In genomic region chr4:15755321-15755750, GRCh38 we compare ENCODE assay signal across 8 cellular contexts. TPM values are rescaled to one million over a fixed set of nuclear protein-coding genes. Genes with fewer than 3 reads are reported as not detected.
DNase-seq lines count a peak whose midpoint lies in the region; ATAC-seq and TF ChIP-seq lines count a peak whose summit lies in the region.

No MANE protein-coding gene starts in this region.

- H2AFZ ChIP-seq in OCI-LY7 (ENCODE audit: low read length) = peak overlapping the region; percentile 99; the same call in 1 of the 2 replicates

- H4K20me1 ChIP-seq in OCI-LY7 (ENCODE audit: insufficient read depth, low read length) = no peaks in the 10 kb centered on the region

- H3K9me3 Mint-ChIP-seq in activated naive CD8-positive, alpha-beta T cell (ENCODE audit: low read depth) = no peaks in the 10 kb centered on the region

- H3K4me3 Mint-ChIP-seq in activated naive CD8-positive, alpha-beta T cell = peak overlapping the region; percentile 75

- H3K4me3 ChIP-seq in OCI-LY7 (ENCODE audit: low read depth, low read length, poor library complexity, severe bottlenecking) (no peak overlapping the region), vagina (no peak overlapping the region)

- ATAC-seq in GM21381 (IDR thresholded peaks at IDR 0.05; ENCODE audit: unreplicated experiment) (peak; percentile 30), GM19397 (IDR thresholded peaks at IDR 0.05; ENCODE audit: unreplicated experiment) (no peak), omental fat pad (ENCODE audit: low FRiP score) (no peak)

- CTCF ChIA-PET in OCI-LY7 (lab: Charles Lee; ENCODE audit: unreplicated experiment) = interaction anchor here (1.0 to 1.2 kb wide), 3 partner anchors 10 to 17 kb away, joined by 3 to 7 read pairs (median 3); no protein-coding TSS in a partner anchor

- TF ChIP-seq CTCF in OCI-LY7 (conservative IDR thresholded peaks at IDR 0.05; ENCODE audit: low read length) = no peak
- TF ChIP-seq CTCF in vagina (IDR thresholded peaks at IDR 0.05) = no peak
- TF ChIP-seq CTCF in omental fat pad (IDR thresholded peaks at IDR 0.05) = no peak

- H3K4me2 ChIP-seq in OCI-LY7 (ENCODE audit: low read length) = peak overlapping the region; percentile 73

- H3K9me2 ChIP-seq in OCI-LY7 (ENCODE audit: insufficient read depth, low read length) = no peaks in the 10 kb centered on the region

- no peaks in the 10 kb centered on the region for H3K36me3 Mint-ChIP-seq in activated naive CD8-positive, alpha-beta T cell

- H3K27ac ChIP-seq in OCI-LY7 (ENCODE audit: low read depth, low read length, poor library complexity, severe bottlenecking) (peak overlapping the region; percentile 57), vagina (no peak overlapping the region)

- H3K36me3 ChIP-seq in OCI-LY7 (ENCODE audit: insufficient read depth, low read length) = no peaks in the 10 kb centered on the region
- no peaks in the 10 kb centered on the region for H3K36me3 ChIP-seq in vagina

- peaks cover 5% of the 10 kb centered on the region; the same call in 1 of the 2 replicates for H3K9me3 ChIP-seq in OCI-LY7 (ENCODE audit: low read length)
- no peaks in the 10 kb centered on the region for H3K9me3 ChIP-seq in vagina

- H3K79me2 ChIP-seq in OCI-LY7 (ENCODE audit: insufficient read depth, low read depth, low read length) = no peaks in the 10 kb centered on the region

- POLR2A ChIA-PET in OCI-LY7 (lab: Charles Lee) = interaction anchor here (0.7 to 5.3 kb wide), 13 partner anchors 8 to 912 kb away, joined by 3 to 35 read pairs (median 7); partner anchors contain the start of gene CD38

- peak overlapping the region; percentile 95 for H3K27ac Mint-ChIP-seq in activated naive CD8-positive, alpha-beta T cell

- DNase-seq in OCI-LY7 (ENCODE audit: low spot score) = no peak
- DNase-seq in stimulated activated CD4-positive, alpha-beta T cell treated with anti-CD3 and anti-CD28 coated beads, Interleukin-12 subunit alpha, Interleukin-12 subunit beta, amount 100 ng/mL, for 4 hours = peak; percentile 39
- no peak for DNase-seq in iPS-NIHi7 (ENCODE audit: extremely low spot score)
- DNase-seq in vagina (ENCODE audit: extremely low spot score in 2 of 2) = no peak
- no peak for DNase-seq in omental fat pad (ENCODE audit: low spot score)

- no peak for TF ChIP-seq POLR2A in vagina (IDR thresholded peaks at IDR 0.05)

- H3K27me3 Mint-ChIP-seq in activated naive CD8-positive, alpha-beta T cell = no peaks in the 10 kb centered on the region

- intact Hi-C loops in OCI-LY7 (cut with micrococcal nuclease; ENCODE audit: unreplicated experiment) (no loop called here), vagina (cut with DNase I) (no loop called here)

- H3K4me1 ChIP-seq in OCI-LY7 (ENCODE audit: insufficient read depth, low read length, poor library complexity, severe bottlenecking) = peaks cover 34% of the 10 kb centered on the region
- H3K4me1 ChIP-seq in vagina = no peaks in the 10 kb centered on the region

- H3K4me1 Mint-ChIP-seq in activated naive CD8-positive, alpha-beta T cell (ENCODE audit: low read depth) = peaks cover 54% of the 10 kb centered on the region

- H3K27me3 ChIP-seq in vagina = no peaks in the 10 kb centered on the region

- BruUV-seq in OCI-LY7 (replicated peaks; lab: Mats Ljungman, UMichigan) = no TSS peak

RNA-seq across cellular contexts. Expression of gene CD38, which starts 22.8 kb away (rescaled TPM):
- total RNA-seq in OCI-LY7 (2014; rRNA removed; shearing (Covaris generic)) = 92.0 and 103 TPM in 2 replicates
- total RNA-seq in OCI-LY7 (2022) = 176 and 214 TPM in 2 replicates
- 1.2 TPM for total RNA-seq in vagina
- total RNA-seq in omental fat pad = 10 to 100 TPM in 1 of 4 donors, 1 to 10 TPM in 3; 7.3 to 13.9 (median 9.2) TPM

RNA-seq across cellular contexts. Expression of gene BST1, which starts 52.5 kb away (rescaled TPM):
- total RNA-seq in OCI-LY7 (2014; rRNA removed; shearing (Covaris generic)) = 0.50 and 0.67 TPM in 2 replicates
- total RNA-seq in OCI-LY7 (2022) (0.21 TPM in 1 of 2 replicates, not detected in the other), vagina (5.2 TPM), omental fat pad (10 to 100 TPM; 22.5 to 34.4 (median 24.5) TPM)

Comparison
In these comparisons a context has a peak if more than half of its experiments do, and no peak if none do; other contexts are left out.
1. RNA of gene CD38, which starts 22.8 kb away (total RNA-seq): 92.0 to 214 TPM in OCI-LY7; 7.3 to 13.9 TPM in omental fat pad and 1.2 TPM in vagina (single experiment); every median in the first group is over 4 times any median in the second.